Comparison of ENCODE assay signal across 9 cellular contexts in genomic region chr10:31961675-31962074, GRCh38. TPM values are rescaled to one million over a fixed set of nuclear protein-coding genes. Genes with fewer than 3 reads are reported as not detected.
DNase-seq lines count a peak whose midpoint lies in the region; ATAC-seq, FAIRE-seq and TF ChIP-seq lines count a peak whose summit lies in the region.
"Had no signal": no experiment of that assay in that cellular context is flagged by ENCODE, and none has a peak within 500 bp of the region (broad histone marks: within the 10 kb centered on the region; RNA-seq: fewer than 3 reads in every experiment).

No MANE protein-coding gene starts in this region.

- no peak for FAIRE-seq in GM19239 (lab: Jason Lieb, UNC)

- ATAC-seq in GM19351 (IDR thresholded peaks at IDR 0.05; ENCODE audit: unreplicated experiment) (peak; percentile 69), Panc1 (peak; percentile 42; the same call in 1 of the 2 replicates), foreskin keratinocyte (peak; percentile 96)

- CTCF ChIA-PET in Panc1 (lab: Charles Lee), result no interaction called here

- TF ChIP-seq CTCF in Panc1 (IDR thresholded peaks at IDR 0.05) (no peak), foreskin keratinocyte (conservative IDR thresholded peaks at IDR 0.05) (peak; percentile 30)

- in situ Hi-C loops in Panc1 (cut with HindIII; ENCODE audit: low pct_unique_long_range_greater_than_20kb, low sequenced_read_pairs), result no loop called here

- no peak overlapping the region for H3K4me3 ChIP-seq in Panc1 (ENCODE audit: low read depth in 2 of 2, low read length in 2 of 2)

- H3K4me1 ChIP-seq in Panc1 (ENCODE audit: control insufficient read depth, insufficient read depth, low read length) (peaks cover 4% of the 10 kb centered on the region), foreskin keratinocyte (peaks cover 26% of the 10 kb centered on the region)

- no peaks in the 10 kb centered on the region for H3K9me3 ChIP-seq in Panc1 (ENCODE audit: control insufficient read depth, insufficient read depth, low read depth, low read length)

- intact Hi-C loops in Panc1 (cut with micrococcal nuclease; ENCODE audit: unreplicated experiment), result no loop called here

- no peak overlapping the region for H3K27ac ChIP-seq in Panc1 (ENCODE audit: low read length)
- peak overlapping the region; percentile 2 for H3K27ac ChIP-seq in foreskin keratinocyte

- H3K36me3 ChIP-seq in Panc1 (ENCODE audit: control insufficient read depth, insufficient read depth, low read length), result no peaks in the 10 kb centered on the region

- POLR2A ChIA-PET in Panc1 (lab: Charles Lee), result no interaction called here

- peak; percentile 43 for DNase-seq in AG20443 (ENCODE audit: low spot score)
- DNase-seq in Panc1 (ENCODE audit: low read depth, low spot score), result no peak
- peak; percentile 90 to 98 for DNase-seq in foreskin keratinocyte
- DNase-seq in OCI-M2 (lab: John Stamatoyannopoulos, UW; ENCODE audit: unreplicated experiment), result no peak
- DNase-seq in activated CD8-positive, alpha-beta memory T cell treated with anti-CD3 and anti-CD28 coated beads for 24 hours, result no peak
- DNase-seq in GM19239 (ENCODE audit: insufficient read length, low spot score), result no peak
- no peak for DNase-seq in activated CD8-positive, alpha-beta memory T cell treated with anti-CD3 and anti-CD28 coated beads, Interleukin-2, amount 50 U/mL, for 4 hours
- DNase-seq: effector memory CD4-positive, alpha-beta T cell had no signal

- BruUV-seq in Panc1 (replicated peaks; lab: Mats Ljungman, UMichigan), result no TSS peak

- no peaks in the 10 kb centered on the region for H3K27me3 ChIP-seq in Panc1 (ENCODE audit: control insufficient read depth, insufficient read depth, low read length)
- H3K27me3 ChIP-seq in foreskin keratinocyte, result no peaks in the 10 kb centered on the region

RNA-seq across cellular contexts. Expression of gene ARHGAP12, which starts 33.0 kb away (rescaled TPM):
- total RNA-seq in Panc1 (2021; ENCODE audit: unreplicated experiment), result 22.9 TPM
- 12.0 TPM for polyA plus RNA-seq in Panc1 (2012; ENCODE audit: insufficient read length)
- 25.9 and 28.0 TPM in 2 replicates for total RNA-seq in foreskin keratinocyte
- 10.6 and 11.7 TPM in 2 replicates for polyA plus RNA-seq in foreskin keratinocyte

Comparison
In these comparisons a context has a peak if more than half of its experiments do, and no peak if none do; other contexts are left out.
1. DNase-seq: peak in AG20443 (single experiment) and foreskin keratinocyte (2 of 2); none in Panc1 (single experiment), OCI-M2 (single experiment), activated CD8-positive, alpha-beta memory T cell treated with anti-CD3 and anti-CD28 coated beads for 24 hours (single experiment), GM19239 (single experiment) and activated CD8-positive, alpha-beta memory T cell treated with anti-CD3 and anti-CD28 coated beads, Interleukin-2, amount 50 U/mL, for 4 hours (single experiment).
2. ATAC-seq: peak in every context shown above with its lines; median percentile 96 in foreskin keratinocyte; 69 in GM19351; 42 in Panc1.